10 cellular contexts compared by ENCODE assay signal in the genomic region with DNA sequence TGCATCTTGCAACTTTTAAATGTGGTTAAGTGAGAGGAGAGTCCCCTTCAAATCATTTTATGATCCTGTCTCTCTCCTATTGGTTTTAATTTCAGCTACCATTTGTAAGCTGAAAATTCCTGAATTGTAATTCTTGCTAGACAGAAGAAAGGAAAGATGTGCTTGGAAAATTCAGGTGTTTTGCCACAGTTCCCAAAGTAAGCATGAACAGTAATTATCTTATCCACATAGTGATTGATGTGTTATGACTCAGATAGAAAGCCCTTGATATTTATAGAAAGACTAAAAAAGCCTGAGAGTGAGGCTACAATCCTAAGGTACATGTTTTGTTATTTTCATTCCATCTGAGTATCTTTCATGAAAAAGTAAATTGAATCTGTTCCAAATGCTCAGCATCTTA.
"Had no signal": no experiment of that assay in that cellular context is flagged by ENCODE, and none has a peak within 500 bp of the region (broad histone marks: within the 10 kb centered on the region; RNA-seq: fewer than 3 reads in every experiment).

No MANE protein-coding gene starts in this region.

- H3K4me2 ChIP-seq: GM23338, KMS-11 had no signal

- H2AFZ ChIP-seq: GM23338 had no signal

- H3K9ac ChIP-seq: KMS-11 had no signal

- ATAC-seq: GM23338, HepG2 had no signal

- H3K4me3 ChIP-seq: GM23338 had no signal

- H3K36me3 Mint-ChIP-seq: IgD-negative memory B cell had no signal

- H3K27ac Mint-ChIP-seq: GM23338, H9, IgD-negative memory B cell had no signal

- DNase-seq: H9, HCEC 1CT, KBM-7 had no signal

- FAIRE-seq: H1, H54, HepG2 had no signal

- H3K4me3 Mint-ChIP-seq: GM23338, H9, IgD-negative memory B cell had no signal

- H3K27ac ChIP-seq: HL-60, KMS-11 had no signal

- H3K27me3 Mint-ChIP-seq: IgD-negative memory B cell had no signal
